13 cellular contexts compared by ENCODE assay signal in genomic region chr12:644293-644639, GRCh38. TPM values are rescaled to one million over a fixed set of nuclear protein-coding genes. Genes with fewer than 3 reads are reported as not detected.
DNase-seq lines count a peak whose midpoint lies in the region; ATAC-seq and TF ChIP-seq lines count a peak whose summit lies in the region.
"Had no signal": no experiment of that assay in that cellular context is flagged by ENCODE, and none has a peak within 500 bp of the region (broad histone marks: within the 10 kb centered on the region; RNA-seq: fewer than 3 reads in every experiment).

No MANE protein-coding gene starts in this region.

- H2AFZ ChIP-seq in PC-9, result no peak overlapping the region

- POLR2A ChIA-PET in PC-9 (lab: Charles Lee; ENCODE audit: unreplicated experiment), result no interaction called here

- WGBS in esophagus, 2 donors, result 88 to 90% methylated on average over 6 of the region's 6 CpGs

- DNase-seq in GM06990 (ENCODE audit: extremely low read depth, insufficient read length) (no peak), PC-9 (no peak), NCI-H1694 treated with DMSO at 0.1 percent for 48 hours (lab: John Stamatoyannopoulos, UW) (no peak), left colon (no peak)
- DNase-seq: activated CD8-positive, alpha-beta memory T cell treated with anti-CD3 and anti-CD28 coated beads, Interleukin-2, amount 50 U/mL, for 4 hours; kidney glomerular epithelial cell; SHP77 treated with DMSO at 0.1 percent for 48 hours had no signal

- H3K27me3 ChIP-seq in GM06990 (replicated peaks; ENCODE audit: control insufficient read depth, insufficient read depth, low read length) (no peaks in the 10 kb centered on the region), PC-9 (ENCODE audit: insufficient read depth, low read depth) (no peaks in the 10 kb centered on the region), esophagus (ENCODE audit: control insufficient read depth in 1 of 2, insufficient read depth in 2 of 2, low read length in 2 of 2) (no peaks in the 10 kb centered on the region), skeletal muscle tissue (ENCODE audit: control insufficient read depth in 3 of 3, insufficient read depth in 3 of 3, low read length in 3 of 3) (no peaks in the 10 kb centered on the region)
- H3K27me3 ChIP-seq: MG63 had no signal

- peaks cover 30% of the 10 kb centered on the region; the same call in 1 of the 2 replicates for H3F3A ChIP-seq in PC-9 (ENCODE audit: insufficient read depth, low read depth)

- H3K4me1 ChIP-seq in PC-9 (replicated peaks; ENCODE audit: insufficient read depth) (peaks cover 36% of the 10 kb centered on the region), esophagus (ENCODE audit: control insufficient read depth in 2 of 2, insufficient read depth in 2 of 2, low read length in 1 of 2) (peaks cover 6 to 18% of the 10 kb centered on the region in 2 donors), skeletal muscle tissue (ENCODE audit: control insufficient read depth in 3 of 3, insufficient read depth in 3 of 3, low read length in 3 of 3) (peaks cover 51 to 59% (median 53%) of the 10 kb centered on the region in 3 donors)

- no peaks in the 10 kb centered on the region for H4K20me1 ChIP-seq in PC-9 (ENCODE audit: insufficient read depth)

- intact Hi-C loops in PC-9 (cut with micrococcal nuclease; ENCODE audit: unreplicated experiment), result no loop called here
- intact Hi-C loops in left colon (cut with DNase I, micrococcal nuclease), result loop anchor here in 1 of 2 donors (10.0 kb wide), 1 partner anchor 69 kb away; no protein-coding TSS in a partner anchor

- CTCF ChIA-PET in PC-9 (lab: Charles Lee), result no interaction called here

- no peak overlapping the region for H3K27ac ChIP-seq in PC-9
- H3K27ac ChIP-seq in esophagus (ENCODE audit: low read depth in 2 of 2, low read length in 1 of 2), result peak overlapping the region; percentile 95 to 96
- H3K27ac ChIP-seq in skeletal muscle tissue (ENCODE audit: low read depth, low read length), result peak overlapping the region; percentile 96

- H3K9me3 ChIP-seq in PC-9 (ENCODE audit: insufficient read depth, low read depth) (no peaks in the 10 kb centered on the region), esophagus (ENCODE audit: control insufficient read depth in 2 of 2, insufficient read depth in 1 of 2, low read depth in 1 of 2, low read length in 1 of 2) (no peaks in the 10 kb centered on the region), skeletal muscle tissue (ENCODE audit: control insufficient read depth in 3 of 3, low read length in 3 of 3) (no peaks in the 10 kb centered on the region)
- H3K9me3 ChIP-seq: MG63 had no signal

- H3K36me3 ChIP-seq in GM06990 (ENCODE audit: control insufficient read depth, insufficient read depth, low read length), result peaks cover 6% of the 10 kb centered on the region; the same call in 1 of the 2 replicates
- H3K36me3 ChIP-seq in PC-9 (ENCODE audit: low read depth), result 0 out of 2 replicates have a peak, but pooled peaks cover 2% of the 10 kb centered on the region
- H3K36me3 ChIP-seq in esophagus (ENCODE audit: control insufficient read depth in 2 of 2, insufficient read depth in 2 of 2, low read length in 1 of 2), result no peaks in the 10 kb centered on the region
- H3K36me3 ChIP-seq in skeletal muscle tissue (ENCODE audit: control insufficient read depth in 3 of 3, insufficient read depth in 3 of 3, low read length in 3 of 3), result no peaks in the 10 kb centered on the region

- peak overlapping the region; percentile 94 for H3K4me2 ChIP-seq in PC-9

- TF ChIP-seq CTCF in GM06990 (IDR thresholded peaks at IDR 0.05; ENCODE audit: insufficient read depth, low read length, poor library complexity, severe bottlenecking) (no peak), PC-9 (conservative IDR thresholded peaks at IDR 0.05) (no peak)

- ATAC-seq in HG03378 (IDR thresholded peaks at IDR 0.05; ENCODE audit: unreplicated experiment), result no peak
- ATAC-seq in left colon, result no peak
- ATAC-seq in HG02884 (IDR thresholded peaks at IDR 0.05; ENCODE audit: unreplicated experiment), result no peak

- peak overlapping the region in 1 of 3 donors; percentile 92 for H3K9ac ChIP-seq in skeletal muscle tissue (ENCODE audit: low read depth in 1 of 3, low read length in 3 of 3)

- BruUV-seq in PC-9 (replicated peaks; lab: Mats Ljungman, UMichigan), result no TSS peak

- peak overlapping the region; percentile 78 for H3K4me3 ChIP-seq in GM06990 (replicated peaks; ENCODE audit: low read depth, low read length)
- peak overlapping the region; percentile 77 for H3K4me3 ChIP-seq in PC-9
- no peak overlapping the region for H3K4me3 ChIP-seq in esophagus (ENCODE audit: low read depth in 1 of 2, low read length in 2 of 2)
- peak overlapping the region in 2 of 3 donors; percentile 76 to 80 for H3K4me3 ChIP-seq in skeletal muscle tissue (ENCODE audit: low read length in 3 of 3)

- no peaks in the 10 kb centered on the region for H3K9me2 ChIP-seq in PC-9 (ENCODE audit: insufficient read depth)

- H3K79me2 ChIP-seq in PC-9 (ENCODE audit: low read depth), result peaks cover 10% of the 10 kb centered on the region

RNA-seq across cellular contexts. Expression of gene NINJ2, which starts 19.0 kb away (rescaled TPM):
- total RNA-seq in PC-9 (2021), result 18.5 and 19.3 TPM in 2 replicates
- 10 to 100 TPM in 1 of 2 donors, 1 to 10 TPM in 1; 3.3 to 10.9 TPM for polyA plus RNA-seq in esophagus
- 2.6 TPM for total RNA-seq in skeletal muscle tissue
- total RNA-seq in left colon, result 1 to 10 TPM; 3.3 to 5.5 TPM
- total RNA-seq: epithelial cell of proximal tubule had no signal

Comparison
In these comparisons a context has a peak if more than half of its experiments do, and no peak if none do; other contexts are left out.
1. H3K4me3 ChIP-seq: peak in GM06990 (single experiment), PC-9 (single experiment) and skeletal muscle tissue (2 of 3); none in esophagus (0 of 2).